9 cellular contexts compared by ENCODE assay signal in genomic region chr15:89999676-90000174, GRCh38. TPM values are rescaled to one million over a fixed set of nuclear protein-coding genes. Genes with fewer than 3 reads are reported as not detected.
DNase-seq lines count a peak whose midpoint lies in the region; ATAC-seq and TF ChIP-seq lines count a peak whose summit lies in the region.
"Had no signal": no experiment of that assay in that cellular context is flagged by ENCODE, and none has a peak within 500 bp of the region (broad histone marks: within the 10 kb centered on the region; RNA-seq: fewer than 3 reads in every experiment).

No MANE protein-coding gene starts in this region.

- peaks cover under 1 to 38% (median 20%) of the 10 kb centered on the region in 4 donors for H3K4me1 Mint-ChIP-seq in CD4-positive, CD25-positive, alpha-beta regulatory T cell

- peaks cover 39% of the 10 kb centered on the region for H3K4me1 ChIP-seq in CD4-positive, CD25-positive, alpha-beta regulatory T cell (ENCODE audit: control insufficient read depth, insufficient read depth, low read length, poor library complexity, severe bottlenecking)
- peaks cover 37 to 46% of the 10 kb centered on the region in 2 experiments for H3K4me1 ChIP-seq in neutrophil (ENCODE audit: control insufficient read depth in 1 of 2, insufficient read depth in 1 of 2, low read depth in 1 of 2, low read length in 1 of 2)

- ATAC-seq in CD4-positive, CD25-positive, alpha-beta regulatory T cell (ENCODE audit: low read depth in 2 of 2) = no peak
- ATAC-seq in GM18505 (IDR thresholded peaks at IDR 0.05; ENCODE audit: unreplicated experiment) = no peak
- ATAC-seq in HG02981 (IDR thresholded peaks at IDR 0.05; ENCODE audit: unreplicated experiment) = no peak
- ATAC-seq in HG03135 (IDR thresholded peaks at IDR 0.05; ENCODE audit: unreplicated experiment) = no peak

- no peak for DNase-seq in CD4-positive, CD25-positive, alpha-beta regulatory T cell
- DNase-seq in RPMI7951 (ENCODE audit: low read depth) = peak; percentile 37
- peak; percentile 38 for DNase-seq in fibroblast of peridontal ligament (ENCODE audit: extremely low read depth)
- DNase-seq in SKM-1 treated with dmso at 0.1 percent for 144 hours (lab: John Stamatoyannopoulos, UW; ENCODE audit: unreplicated experiment) = no peak

- H3K4me3 Mint-ChIP-seq in CD4-positive, CD25-positive, alpha-beta regulatory T cell = peak overlapping the region in 3 of 4 donors; percentile 65 to 88 (median 66)

- TF ChIP-seq POLR2A in GM18505 (IDR thresholded peaks at IDR 0.05; ENCODE audit: borderline replicate concordance, extremely low read depth, insufficient read depth, insufficient read length) = no peak

- H3K27ac ChIP-seq in CD4-positive, CD25-positive, alpha-beta regulatory T cell (ENCODE audit: insufficient read depth, low read length, poor library complexity, severe bottlenecking) = no peak overlapping the region
- peak overlapping the region; percentile 99 for H3K27ac ChIP-seq in neutrophil
- H3K27ac ChIP-seq: SJSA1 had no signal

- no peaks in the 10 kb centered on the region for H3K27me3 ChIP-seq in CD4-positive, CD25-positive, alpha-beta regulatory T cell (ENCODE audit: control insufficient read depth, insufficient read depth, low read length)
- no peaks in the 10 kb centered on the region for H3K27me3 ChIP-seq in neutrophil
- H3K27me3 ChIP-seq: SJSA1 had no signal

- no peak overlapping the region for H3K27ac Mint-ChIP-seq in CD4-positive, CD25-positive, alpha-beta regulatory T cell

- H3K9me3 Mint-ChIP-seq in CD4-positive, CD25-positive, alpha-beta regulatory T cell = peaks cover 0 to 2% (median 0%) of the 10 kb centered on the region in 7 donors

- no peaks in the 10 kb centered on the region for H3K9me3 ChIP-seq in CD4-positive, CD25-positive, alpha-beta regulatory T cell (ENCODE audit: control insufficient read depth in 2 of 2, low read length in 2 of 2)
- H3K9me3 ChIP-seq in neutrophil = no peaks in the 10 kb centered on the region
- H3K9me3 ChIP-seq: SJSA1 had no signal

- no peaks in the 10 kb centered on the region for H3K36me3 Mint-ChIP-seq in CD4-positive, CD25-positive, alpha-beta regulatory T cell

- H3K27me3 Mint-ChIP-seq in CD4-positive, CD25-positive, alpha-beta regulatory T cell = peaks cover 15% of the 10 kb centered on the region

- TF ChIP-seq CTCF in neutrophil (IDR thresholded peaks at IDR 0.05) = no peak

- H3K4me3 ChIP-seq in CD4-positive, CD25-positive, alpha-beta regulatory T cell (ENCODE audit: low read depth, low read length) = no peak overlapping the region
- H3K4me3 ChIP-seq in neutrophil (ENCODE audit: low read depth in 1 of 2, low read length in 1 of 2) = peak overlapping the region in 1 of 2 experiments; percentile 74
- H3K4me3 ChIP-seq: SJSA1 had no signal

- no peaks in the 10 kb centered on the region for H3K36me3 ChIP-seq in CD4-positive, CD25-positive, alpha-beta regulatory T cell (ENCODE audit: control insufficient read depth, insufficient read depth, low read length)
- H3K36me3 ChIP-seq in neutrophil = no peaks in the 10 kb centered on the region

RNA-seq across cellular contexts. Expression of gene ZNF710, which starts 1.4 kb away (rescaled TPM):
- total RNA-seq in CD4-positive, CD25-positive, alpha-beta regulatory T cell = 16.3 TPM
- polyA plus RNA-seq in CD4-positive, CD25-positive, alpha-beta regulatory T cell = 1 to 10 TPM in 3 of 4 donors, under 1 TPM in 1; 0.88 to 2.4 (median 1.9) TPM
- total RNA-seq in RPMI7951 (2014; rRNA removed; shearing (Covaris generic)) = 5.5 and 5.6 TPM in 2 replicates

Comparison
In these comparisons a context has a peak if more than half of its experiments do, and no peak if none do; other contexts are left out.
1. DNase-seq: peak in RPMI7951 (single experiment) and fibroblast of peridontal ligament (single experiment); none in CD4-positive, CD25-positive, alpha-beta regulatory T cell (0 of 3) and SKM-1 treated with dmso at 0.1 percent for 144 hours (single experiment).